ENCODE assay signal across 8 cellular contexts in genomic region chr1:58783993-58784757, GRCh38. TPM values are rescaled to one million over a fixed set of nuclear protein-coding genes. Genes with fewer than 3 reads are reported as not detected.
DNase-seq lines count a peak whose midpoint lies in the region; ATAC-seq and TF ChIP-seq lines count a peak whose summit lies in the region.

Gene JUN, minus strand, starts transcription at chr1:58784047. Its CDS starts 977 bp downstream, at chr1:58783070.

- H3K27ac Mint-ChIP-seq in activated naive CD8-positive, alpha-beta T cell = peak within 1 kb of the TSS; percentile 93

- TF ChIP-seq CTCF in GM10248 (IDR thresholded peaks at IDR 0.05; ENCODE audit: control extremely low read depth, extremely low read depth, low read depth, missing control alignments) = no peak

- H3K36me3 Mint-ChIP-seq in activated naive CD8-positive, alpha-beta T cell = peaks cover 19% of the 10 kb centered on the region

- CTCF ChIA-PET in GM10248 (lab: Yijun Ruan, JAX) = interaction anchor here (0.7 to 1.5 kb wide), 7 partner anchors 11 to 915 kb away, joined by 3 read pairs; no protein-coding TSS in a partner anchor

- DNase-seq in GM10248 (ENCODE audit: extremely low spot score) (peak; percentile 98), NCI-H1105 (lab: John Stamatoyannopoulos, UW) (peak; percentile 97), SKM-1 treated with dmso at 0.1 percent for 144 hours (lab: John Stamatoyannopoulos, UW; ENCODE audit: unreplicated experiment) (peak; percentile 98), glomerular endothelial cell (ENCODE audit: extremely low read depth, low read depth, low spot score) (peak; percentile 97), occipital lobe (lab: John Stamatoyannopoulos, UW) (peak; percentile 99)

- H3K4me3 Mint-ChIP-seq in activated naive CD8-positive, alpha-beta T cell = peak within 1 kb of the TSS; percentile 94

- H3K9me3 Mint-ChIP-seq in activated naive CD8-positive, alpha-beta T cell (ENCODE audit: low read depth) = peaks cover 6% of the 10 kb centered on the region

- peak; percentile 75 for ATAC-seq in HG02623 (IDR thresholded peaks at IDR 0.05; ENCODE audit: unreplicated experiment)

- H3K27me3 Mint-ChIP-seq in activated naive CD8-positive, alpha-beta T cell = peaks cover 2% of the 10 kb centered on the region

- peaks cover 32% of the 10 kb centered on the region for H3K4me1 Mint-ChIP-seq in activated naive CD8-positive, alpha-beta T cell (ENCODE audit: low read depth)

- POLR2A ChIA-PET in GM10248 (lab: Yijun Ruan, JAX) = interaction anchor here (0.5 to 1.9 kb wide), 23 partner anchors 11 to 1163 kb away, joined by 3 to 12 read pairs (median 4); partner anchors contain the start of gene FGGY

- peak within 1 kb of the TSS; percentile 92 for H3K27ac ChIP-seq in temporal lobe (ENCODE audit: low read depth, low read length)

RNA-seq across cellular contexts. Expression of gene JUN, which starts in this region (rescaled TPM):
- 201 and 211 TPM in 2 replicates for total RNA-seq in glomerular endothelial cell
- total RNA-seq in occipital lobe = 76.1 TPM
- total RNA-seq in temporal lobe = 96.1 TPM

Comparison
In these comparisons a context has a peak if more than half of its experiments do, and no peak if none do; other contexts are left out.
1. Peak in every context shown above with its lines: DNase-seq, ATAC-seq and H3K27ac ChIP-seq.